Comparison of ENCODE assay signal across 25 cellular contexts in genomic region chr22:29975494-29975893, GRCh38.
DNase-seq lines count a peak whose midpoint lies in the region; ATAC-seq, FAIRE-seq and TF ChIP-seq lines count a peak whose summit lies in the region.
"Had no signal": no experiment of that assay in that cellular context is flagged by ENCODE, and none has a peak within 500 bp of the region (broad histone marks: within the 10 kb centered on the region; RNA-seq: fewer than 3 reads in every experiment).

No MANE protein-coding gene starts in this region.

- no TSS peak for BruUV-seq in HepG2 (replicated peaks; lab: Mats Ljungman, UMichigan)

- H3K9ac ChIP-seq in HepG2 (ENCODE audit: insufficient read depth, low read depth, low read length) (no peak overlapping the region), H1 (replicated peaks in 1 of 4; ENCODE audit: extremely low read depth in 1 of 4, low read depth in 3 of 4, low read length in 3 of 4) (no peak overlapping the region)
- H3K9ac ChIP-seq: BLaER1 treated with 17β-estradiol and CSF1 and Interleukin-3, amounts not matched to agents 10 nM and 100 nM had no signal

- FAIRE-seq in HepG2 (lab: Jason Lieb, UNC) (no peak), H1 (lab: Jason Lieb, UNC) (no peak)
- FAIRE-seq: A549, GM12878, GM12892, GM18507 had no signal

- no peak overlapping the region for H3K14ac ChIP-seq in H1 (ENCODE audit: insufficient read length)

- no peak overlapping the region for H3K4ac ChIP-seq in H1 (replicated peaks; ENCODE audit: insufficient read length, low read depth, low read length)

- no peak overlapping the region for H3K18ac ChIP-seq in H1 (ENCODE audit: extremely low read depth, low read length)

- TF ChIP-seq RAD21 in HepG2 (CRISPR knock-in tag; IDR thresholded peaks at IDR 0.05) = no peak
- no peak for TF ChIP-seq RAD21 in H1 (IDR thresholded peaks at IDR 0.05 in 1 of 2, conservative IDR thresholded peaks at IDR 0.05 in 1 of 2; ENCODE audit: low read depth in 2 of 2, low read length in 2 of 2)

- no peaks in the 10 kb centered on the region for H3K79me2 ChIP-seq in HepG2 (ENCODE audit: insufficient read depth, low read length)
- H3K79me2 ChIP-seq in H1 (ENCODE audit: control insufficient read depth in 1 of 2, insufficient read depth in 2 of 2, low read length in 2 of 2) = no peaks in the 10 kb centered on the region

- no peak overlapping the region for H2BK5ac ChIP-seq in H1 (ENCODE audit: low read depth, low read length)

- H3K23me2 ChIP-seq in H1 (ENCODE audit: low read depth, low read length) = no peaks in the 10 kb centered on the region

- no peak overlapping the region for H2AK5ac ChIP-seq in H1 (ENCODE audit: low read depth, low read length)

- H3K9me3 ChIP-seq in HepG2 (ENCODE audit: low read length) = no peaks in the 10 kb centered on the region
- no peaks in the 10 kb centered on the region for H3K9me3 ChIP-seq in right lobe of liver
- no peaks in the 10 kb centered on the region for H3K9me3 ChIP-seq in H1 (ENCODE audit: insufficient read depth in 2 of 2, low read depth in 1 of 2, low read length in 1 of 2)
- no peaks in the 10 kb centered on the region for H3K9me3 ChIP-seq in thyroid gland
- H3K9me3 ChIP-seq in Peyer's patch = no peaks in the 10 kb centered on the region
- H3K9me3 ChIP-seq: A549; BLaER1 treated with 17β-estradiol and CSF1 and Interleukin-3, amounts not matched to agents 10 nM and 100 nM had no signal

- ATAC-seq in HepG2 (no peak), right lobe of liver (no peak)
- ATAC-seq: A549, GM12878 had no signal

- no peak overlapping the region for H2BK20ac ChIP-seq in H1 (ENCODE audit: low read length)

- intact Hi-C loops in HepG2 (cut with micrococcal nuclease; ENCODE audit: unreplicated experiment) (no loop called here), right lobe of liver (cut with DNase I) (no loop called here), thyroid gland (cut with DNase I) (no loop called here)

- no peak overlapping the region for H4K91ac ChIP-seq in H1 (replicated peaks; ENCODE audit: insufficient read length, low read length)

- H2BK15ac ChIP-seq in H1 (ENCODE audit: low read length) = no peak overlapping the region

- H3K23ac ChIP-seq in H1 (ENCODE audit: insufficient read length) = no peak overlapping the region

- no peak for TF ChIP-seq EP300 in HepG2 (IDR thresholded peaks at IDR 0.05; ENCODE audit: low read depth in 2 of 2, low read length in 2 of 2)
- TF ChIP-seq EP300 in HepG2 (CRISPR knock-in tag; IDR thresholded peaks at IDR 0.05; ENCODE audit: borderline replicate concordance) = no peak
- no peak for TF ChIP-seq EP300 in H1 (IDR thresholded peaks at IDR 0.05; ENCODE audit: borderline replicate concordance in 1 of 2, low read depth in 2 of 2, low read length in 2 of 2)

- no peaks in the 10 kb centered on the region for H4K20me1 ChIP-seq in HepG2 (ENCODE audit: insufficient read depth, low read length)
- peaks cover 0 to 1% of the 10 kb centered on the region in 2 experiments for H4K20me1 ChIP-seq in H1 (replicated peaks in 1 of 2; ENCODE audit: control insufficient read depth in 1 of 2, insufficient read depth in 2 of 2, low read length in 2 of 2)

- H3K4me3 ChIP-seq in HepG2 (replicated peaks in 1 of 3; ENCODE audit: insufficient read depth in 1 of 3, low read depth in 2 of 3, low read length in 3 of 3) (no peak overlapping the region), right lobe of liver (no peak overlapping the region), H1 (ENCODE audit: extremely low read depth in 1 of 4, insufficient read depth in 2 of 4, low read depth in 3 of 4, low read length in 4 of 4) (no peak overlapping the region), thyroid gland (replicated peaks in 1 of 3) (no peak overlapping the region), Peyer's patch (no peak overlapping the region)
- H3K4me3 ChIP-seq: A549; BLaER1 treated with 17β-estradiol and CSF1 and Interleukin-3, amounts not matched to agents 10 nM and 100 nM; GM12878 had no signal

- TF ChIP-seq POLR2A in HepG2 (IDR thresholded peaks at IDR 0.05; ENCODE audit: insufficient read depth in 1 of 2, low read depth in 2 of 2, low read length in 2 of 2) = no peak
- no peak for TF ChIP-seq POLR2A in right lobe of liver (IDR thresholded peaks at IDR 0.05)
- TF ChIP-seq POLR2A in H1 (IDR thresholded peaks at IDR 0.05; ENCODE audit: control extremely low read depth in 1 of 2, low read depth in 2 of 2, low read length in 2 of 2) = no peak
- TF ChIP-seq POLR2A in thyroid gland (IDR thresholded peaks at IDR 0.05) = no peak
- TF ChIP-seq POLR2A in Peyer's patch (IDR thresholded peaks at IDR 0.05) = no peak

- no peak overlapping the region for H3K56ac ChIP-seq in H1 (replicated peaks; ENCODE audit: insufficient read length, low read depth, low read length)

- H2BK120ac ChIP-seq in H1 (replicated peaks; ENCODE audit: low read depth, low read length) = no peak overlapping the region

- no peak overlapping the region for H4K5ac ChIP-seq in H1 (ENCODE audit: insufficient read length, low read depth, low read length)

- no peaks in the 10 kb centered on the region for H3K4me1 ChIP-seq in HepG2 (ENCODE audit: insufficient read depth, low read length)
- no peaks in the 10 kb centered on the region for H3K4me1 ChIP-seq in right lobe of liver
- no peaks in the 10 kb centered on the region for H3K4me1 ChIP-seq in H1 (replicated peaks in 1 of 4; ENCODE audit: control insufficient read depth in 3 of 4, insufficient read depth in 4 of 4, low read length in 3 of 4)
- peaks cover 13 to 37% of the 10 kb centered on the region in 2 donors for H3K4me1 ChIP-seq in thyroid gland
- peaks cover 0 to 22% (median 0%) of the 10 kb centered on the region in 4 donors for H3K4me1 ChIP-seq in Peyer's patch
- H3K4me1 ChIP-seq: BLaER1 treated with 17β-estradiol and CSF1 and Interleukin-3, amounts not matched to agents 10 nM and 100 nM had no signal

- no peak overlapping the region for H2AFZ ChIP-seq in HepG2 (ENCODE audit: low read length)
- H2AFZ ChIP-seq in H1 (ENCODE audit: low read length) = no peak overlapping the region

- H2BK12ac ChIP-seq in H1 (ENCODE audit: low read depth, low read length) = no peak overlapping the region

- peaks cover 0 to 11% of the 10 kb centered on the region in 2 experiments; a peak in 3 of 5 replicates for H3K36me3 ChIP-seq in HepG2 (replicated peaks in 1 of 2; ENCODE audit: control insufficient read depth in 1 of 2, insufficient read depth in 2 of 2, low read length in 2 of 2)
- H3K36me3 ChIP-seq in right lobe of liver = peaks cover 0 to 7% (median 1%) of the 10 kb centered on the region in 4 donors
- peaks cover 0 to 3% (median 1%) of the 10 kb centered on the region in 4 experiments; a peak in 2 of 8 replicates for H3K36me3 ChIP-seq in H1 (ENCODE audit: control insufficient read depth in 2 of 4, insufficient read depth in 4 of 4, low read length in 3 of 4)
- H3K36me3 ChIP-seq in thyroid gland = no peaks in the 10 kb centered on the region
- H3K36me3 ChIP-seq in Peyer's patch = peaks cover 0 to 14% (median 0%) of the 10 kb centered on the region in 3 donors

- H4K8ac ChIP-seq in H1 (ENCODE audit: extremely low read depth, insufficient read depth, low read length) = no peak overlapping the region; the same call in 1 of the 2 replicates

- CTCF ChIA-PET in HepG2 (lab: Yijun Ruan, JAX; ENCODE audit: low intra/inter-chr PET ratio, low total read pairs) (no interaction called here), H1 (lab: Charles Lee; ENCODE audit: partially characterized antibody) (no interaction called here)

- TF ChIP-seq CTCF in HepG2 (CRISPR knock-in tag; IDR thresholded peaks at IDR 0.05) (no peak), right lobe of liver (IDR thresholded peaks at IDR 0.05) (no peak), H1 (IDR thresholded peaks at IDR 0.05; ENCODE audit: control extremely low read depth in 1 of 3, insufficient read depth in 1 of 3, low read depth in 1 of 3, low read length in 3 of 3) (no peak), thyroid gland (IDR thresholded peaks at IDR 0.05) (no peak), Peyer's patch (IDR thresholded peaks at IDR 0.05) (no peak)

- H3K4me2 ChIP-seq in HepG2 (ENCODE audit: low read depth, low read length) (no peak overlapping the region), H1 (ENCODE audit: insufficient read depth in 1 of 2, low read depth in 2 of 2, low read length in 2 of 2) (no peak overlapping the region)
- H3K4me2 ChIP-seq: A549; BLaER1 treated with 17β-estradiol and CSF1 and Interleukin-3, amounts not matched to agents 10 nM and 100 nM had no signal

- DNase-seq in HepG2 (ENCODE audit: low spot score) (no peak), right lobe of liver (no peak), H1 (ENCODE audit: low read depth in 1 of 2, low spot score in 2 of 2) (no peak), thyroid gland (peak; percentile 80 to 87), Peyer's patch (no peak)
- no peak for DNase-seq in activated naive CD4-positive, alpha-beta T cell treated with Interleukin-2 at 50 U/mL for 16 hours
- DNase-seq: AML-193; CD4-positive, alpha-beta memory T cell; CD4-positive, CD25-positive, alpha-beta regulatory T cell; CD8-positive, alpha-beta memory T cell; COR-L47; DMS 273 treated with DMSO at 0.1 percent for 48 hours; DMS153; DMS53; DMS79; DND-41; EL; GDM1 had no signal

- in situ Hi-C loops in HepG2 (cut with HindIII; ENCODE audit: extremely low pct_ligation_motif_present, low pct_unique_long_range_greater_than_20kb) = no loop called here

- POLR2A ChIA-PET in HepG2 (lab: Yijun Ruan, JAX) = no interaction called here
- POLR2A ChIA-PET in H1 (lab: Charles Lee; ENCODE audit: partially characterized antibody) = no interaction called here

- no peaks in the 10 kb centered on the region for H3K27me3 ChIP-seq in HepG2 (ENCODE audit: control insufficient read depth in 1 of 2, insufficient read depth in 2 of 2, low read length in 2 of 2)
- H3K27me3 ChIP-seq in right lobe of liver = no peaks in the 10 kb centered on the region
- no peaks in the 10 kb centered on the region for H3K27me3 ChIP-seq in H1 (replicated peaks in 1 of 4; ENCODE audit: control insufficient read depth in 3 of 4, extremely low read depth in 1 of 4, insufficient read depth in 3 of 4, low read length in 3 of 4)
- H3K27me3 ChIP-seq in thyroid gland = no peaks in the 10 kb centered on the region
- H3K27me3 ChIP-seq in Peyer's patch = no peaks in the 10 kb centered on the region
- H3K27me3 ChIP-seq: BLaER1 treated with 17β-estradiol and CSF1 and Interleukin-3, amounts not matched to agents 10 nM and 100 nM had no signal

- no peaks in the 10 kb centered on the region for H3K79me1 ChIP-seq in H1 (ENCODE audit: low read depth, low read length)

- H3K27ac ChIP-seq in HepG2 (ENCODE audit: extremely low read length, insufficient read depth, low read length) (no peak overlapping the region), right lobe of liver (no peak overlapping the region), H1 (ENCODE audit: low read depth, low read length) (no peak overlapping the region), thyroid gland (peak overlapping the region in 2 of 3 donors; percentile 21 to 44), Peyer's patch (no peak overlapping the region)
- H3K27ac ChIP-seq: 22Rv1; A549; BLaER1 treated with 17β-estradiol and CSF1 and Interleukin-3, amounts not matched to agents 10 nM and 100 nM; C4-2B had no signal

- WGBS in HepG2 (ENCODE audit: low lambda C conversion rate) = 97% methylated on average over 7 of the region's 7 CpGs
- WGBS in right lobe of liver (ENCODE audit: insufficient coverage, low coverage, low lambda C conversion rate, missing lambda C conversion rate) = 90% methylated on average over 6 of the region's 7 CpGs
- WGBS in H1 (ENCODE audit: extremely low coverage in 1 of 2, insufficient coverage in 1 of 2, insufficient read length in 1 of 2, insufficient replicate concordance in 2 of 2, low coverage in 1 of 2, low lambda C conversion rate in 2 of 2, missing lambda C conversion rate in 1 of 2), 2 experiments = 90% methylated on average over 7 of the region's 7 CpGs; no CpG with 5 or more reads in 1 of the 2 experiments
- 72 to 80% methylated on average over 7 of the region's 7 CpGs for WGBS in thyroid gland, 2 donors

Comparison
In these comparisons a context has a peak if more than half of its experiments do, and no peak if none do; other contexts are left out.
1. DNase-seq: peak in thyroid gland (2 of 2); none in HepG2 (single experiment), right lobe of liver (0 of 3), H1 (0 of 2), Peyer's patch (0 of 3) and activated naive CD4-positive, alpha-beta T cell treated with Interleukin-2 at 50 U/mL for 16 hours (single experiment).
2. H3K27ac ChIP-seq: peak in thyroid gland (2 of 3); none in HepG2 (single experiment), right lobe of liver (0 of 3), H1 (single experiment) and Peyer's patch (0 of 4).
3. Of the 41 proteins assayed by ChIP-seq in both HepG2 and H1: peak only in HepG2: none; only in H1: CEBPB; in both: none; in neither: 40.